ENCODE assay signal across 17 cellular contexts in the genomic region with DNA sequence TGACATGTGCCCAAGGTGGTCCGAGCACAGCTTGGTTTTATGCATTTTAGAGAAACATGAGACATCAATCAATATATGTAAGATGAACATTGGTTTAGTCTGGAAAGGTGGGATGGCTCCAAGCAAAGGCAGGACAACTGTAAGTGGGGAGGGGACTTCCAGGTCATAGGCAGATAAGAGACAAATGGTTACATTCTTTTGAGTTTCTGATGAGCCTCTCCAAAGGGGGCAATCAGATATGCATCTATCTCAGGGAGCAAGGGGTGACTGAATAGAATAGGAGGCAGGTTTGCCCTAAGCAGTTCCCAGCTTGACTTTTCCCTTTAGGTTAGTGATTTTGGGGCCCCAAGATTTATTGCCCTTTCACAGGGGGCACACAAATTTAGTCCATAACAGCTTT.
DNase-seq lines count a peak whose midpoint lies in the region; ATAC-seq lines count a peak whose summit lies in the region.
"Had no signal": no experiment of that assay in that cellular context is flagged by ENCODE, and none has a peak within 500 bp of the region (broad histone marks: within the 10 kb centered on the region; RNA-seq: fewer than 3 reads in every experiment).

No MANE protein-coding gene starts in this region.

- H3K9me3 Mint-ChIP-seq in activated naive CD4-positive, alpha-beta T cell treated with anti-CD3 and anti-CD28 coated beads, Interleukin-2, amount 50 U/mL, for 24 hours = no peaks in the 10 kb centered on the region
- no peaks in the 10 kb centered on the region for H3K9me3 Mint-ChIP-seq in activated naive CD4-positive, alpha-beta T cell treated with anti-CD3 and anti-CD28 coated beads, Interleukin-2, amount 10 ng/mL, durations not matched to agents 7 days and 5 days
- no peaks in the 10 kb centered on the region for H3K9me3 Mint-ChIP-seq in natural killer cell treated with Interleukin-12 subunit alpha and Interleukin-12 subunit beta and Interleukin-15 and Interleukin-18, amount 100 ng/mL, for 72 hours
- H3K9me3 Mint-ChIP-seq: CD4-positive, alpha-beta T cell; CD8-positive, alpha-beta T cell had no signal

- H3K4me1 ChIP-seq in mesendoderm (ENCODE audit: control insufficient read depth, low read depth, low read length) = peaks cover 19% of the 10 kb centered on the region
- H3K4me1 ChIP-seq: A549; BLaER1 treated with 17β-estradiol and CSF1 and Interleukin-3, amounts not matched to agents 10 nM and 100 nM; Caco-2 had no signal

- peak overlapping the region; percentile 75 for H3K56ac ChIP-seq in mesendoderm (ENCODE audit: low read length)

- peak overlapping the region; percentile 54 for H3K18ac ChIP-seq in mesendoderm (ENCODE audit: low read length)

- H3K23ac ChIP-seq in mesendoderm (ENCODE audit: low read length) = no peak overlapping the region

- H3K36me3 ChIP-seq in mesendoderm (ENCODE audit: control insufficient read depth, insufficient read depth, low read length) = no peaks in the 10 kb centered on the region
- H3K36me3 ChIP-seq: BLaER1 treated with 17β-estradiol and CSF1 and Interleukin-3, amounts not matched to agents 10 nM and 100 nM had no signal

- H3K4me2 ChIP-seq in mesendoderm (ENCODE audit: low read length) = no peak overlapping the region
- H3K4me2 ChIP-seq: A549; BLaER1 treated with 17β-estradiol and CSF1 and Interleukin-3, amounts not matched to agents 10 nM and 100 nM had no signal

- no peak overlapping the region for H2AK5ac ChIP-seq in mesendoderm (ENCODE audit: low read length)

- WGBS in mesendoderm (ENCODE audit: extremely low coverage, insufficient coverage, low lambda C conversion rate) = no CpG with 5 or more reads among the region's 1 CpG

- H3K36me3 Mint-ChIP-seq in activated naive CD4-positive, alpha-beta T cell treated with anti-CD3 and anti-CD28 coated beads, Interleukin-2, amount 50 U/mL, for 24 hours = peaks cover 4% of the 10 kb centered on the region
- H3K36me3 Mint-ChIP-seq in activated naive CD4-positive, alpha-beta T cell treated with anti-CD3 and anti-CD28 coated beads, Interleukin-2, amount 10 ng/mL, durations not matched to agents 7 days and 5 days = peaks cover 14% of the 10 kb centered on the region
- H3K36me3 Mint-ChIP-seq in natural killer cell treated with Interleukin-12 subunit alpha and Interleukin-12 subunit beta and Interleukin-15 and Interleukin-18, amount 100 ng/mL, for 72 hours = no peaks in the 10 kb centered on the region
- H3K36me3 Mint-ChIP-seq: CD8-positive, alpha-beta T cell had no signal

- peak overlapping the region; percentile 20 for H3K4ac ChIP-seq in mesendoderm (ENCODE audit: low read depth, low read length)

- peak overlapping the region; percentile 98 for H2BK5ac ChIP-seq in mesendoderm (ENCODE audit: low read length)

- H3K4me1 Mint-ChIP-seq in activated naive CD4-positive, alpha-beta T cell treated with anti-CD3 and anti-CD28 coated beads, Interleukin-2, amount 50 U/mL, for 24 hours = no peaks in the 10 kb centered on the region
- no peaks in the 10 kb centered on the region for H3K4me1 Mint-ChIP-seq in activated naive CD4-positive, alpha-beta T cell treated with anti-CD3 and anti-CD28 coated beads, Interleukin-2, amount 10 ng/mL, durations not matched to agents 7 days and 5 days
- no peaks in the 10 kb centered on the region for H3K4me1 Mint-ChIP-seq in natural killer cell treated with Interleukin-12 subunit alpha and Interleukin-12 subunit beta and Interleukin-15 and Interleukin-18, amount 100 ng/mL, for 72 hours (ENCODE audit: low read depth in 2 of 2)
- H3K4me1 Mint-ChIP-seq: B cell had no signal

- H4K8ac ChIP-seq in mesendoderm (ENCODE audit: low read depth, low read length) = no peak overlapping the region

- H4K5ac ChIP-seq in mesendoderm (ENCODE audit: low read length) = no peak overlapping the region

- H3K27ac Mint-ChIP-seq in activated naive CD4-positive, alpha-beta T cell treated with anti-CD3 and anti-CD28 coated beads, Interleukin-2, amount 50 U/mL, for 24 hours = peak overlapping the region; percentile 5
- no peak overlapping the region for H3K27ac Mint-ChIP-seq in activated naive CD4-positive, alpha-beta T cell treated with anti-CD3 and anti-CD28 coated beads, Interleukin-2, amount 10 ng/mL, durations not matched to agents 7 days and 5 days
- H3K27ac Mint-ChIP-seq in natural killer cell treated with Interleukin-12 subunit alpha and Interleukin-12 subunit beta and Interleukin-15 and Interleukin-18, amount 100 ng/mL, for 72 hours = no peak overlapping the region
- H3K27ac Mint-ChIP-seq: B cell; CD4-positive, alpha-beta T cell; CD8-positive, alpha-beta T cell had no signal

- no peak overlapping the region for H3K9ac ChIP-seq in mesendoderm (ENCODE audit: low read length)
- H3K9ac ChIP-seq: BLaER1 treated with 17β-estradiol and CSF1 and Interleukin-3, amounts not matched to agents 10 nM and 100 nM had no signal

- H2BK15ac ChIP-seq in mesendoderm (replicated peaks; ENCODE audit: low read depth) = no peak overlapping the region

- no peak for DNase-seq in activated naive CD4-positive, alpha-beta T cell treated with anti-CD3 and anti-CD28 coated beads, Interleukin-2, amount 10 ng/mL, durations not matched to agents 7 days and 5 days
- peak; percentile 91 for DNase-seq in mesendoderm
- DNase-seq in natural killer cell treated with Interleukin-12 subunit alpha and Interleukin-12 subunit beta and Interleukin-15 and Interleukin-18, amount 100 ng/mL, for 72 hours (ENCODE audit: low spot score) = no peak
- DNase-seq: AML-193; Caco-2; Calu3; CD4-positive, alpha-beta T cell; CD8-positive, alpha-beta T cell; DMS79 treated with DMSO at 0.1 percent for 48 hours; GF-D8 had no signal

- no peaks in the 10 kb centered on the region for H3K27me3 Mint-ChIP-seq in activated naive CD4-positive, alpha-beta T cell treated with anti-CD3 and anti-CD28 coated beads, Interleukin-2, amount 50 U/mL, for 24 hours
- H3K27me3 Mint-ChIP-seq in activated naive CD4-positive, alpha-beta T cell treated with anti-CD3 and anti-CD28 coated beads, Interleukin-2, amount 10 ng/mL, durations not matched to agents 7 days and 5 days = no peaks in the 10 kb centered on the region
- H3K27me3 Mint-ChIP-seq in natural killer cell treated with Interleukin-12 subunit alpha and Interleukin-12 subunit beta and Interleukin-15 and Interleukin-18, amount 100 ng/mL, for 72 hours = peaks cover 29 to 42% of the 10 kb centered on the region in 2 donors

- no peak overlapping the region for H3K4me3 ChIP-seq in mesendoderm (ENCODE audit: low read length)
- H3K4me3 ChIP-seq: A549; BLaER1 treated with 17β-estradiol and CSF1 and Interleukin-3, amounts not matched to agents 10 nM and 100 nM had no signal

- CTCF ChIA-PET in activated naive CD4-positive, alpha-beta T cell treated with anti-CD3 and anti-CD28 coated beads, Interleukin-2, amount 10 ng/mL, durations not matched to agents 7 days and 5 days (lab: Charles Lee) = no interaction called here

- ATAC-seq in HG03442 (IDR thresholded peaks at IDR 0.05; ENCODE audit: unreplicated experiment) = no peak
- no peak for ATAC-seq in natural killer cell treated with Interleukin-12 subunit alpha and Interleukin-12 subunit beta and Interleukin-15 and Interleukin-18, amount 100 ng/mL, for 72 hours
- ATAC-seq: A549; CD8-positive, alpha-beta T cell had no signal

- no peaks in the 10 kb centered on the region for H3K79me2 ChIP-seq in mesendoderm (ENCODE audit: control insufficient read depth, insufficient read depth, low read length)

- no peaks in the 10 kb centered on the region for H3K79me1 ChIP-seq in mesendoderm (ENCODE audit: low read length)

- no peak overlapping the region for H3K4me3 Mint-ChIP-seq in activated naive CD4-positive, alpha-beta T cell treated with anti-CD3 and anti-CD28 coated beads, Interleukin-2, amount 50 U/mL, for 24 hours
- H3K4me3 Mint-ChIP-seq in activated naive CD4-positive, alpha-beta T cell treated with anti-CD3 and anti-CD28 coated beads, Interleukin-2, amount 10 ng/mL, durations not matched to agents 7 days and 5 days = no peak overlapping the region
- H3K4me3 Mint-ChIP-seq in natural killer cell treated with Interleukin-12 subunit alpha and Interleukin-12 subunit beta and Interleukin-15 and Interleukin-18, amount 100 ng/mL, for 72 hours = no peak overlapping the region
- H3K4me3 Mint-ChIP-seq: B cell; CD4-positive, alpha-beta T cell; CD8-positive, alpha-beta T cell had no signal

- peak overlapping the region; percentile 71 for H3K27ac ChIP-seq in mesendoderm (ENCODE audit: low read depth, low read length)
- H3K27ac ChIP-seq: 22Rv1; A549; BLaER1 treated with 17β-estradiol and CSF1 and Interleukin-3, amounts not matched to agents 10 nM and 100 nM; C4-2B had no signal

- no peaks in the 10 kb centered on the region for H3K27me3 ChIP-seq in mesendoderm (ENCODE audit: insufficient read depth, low read length, poor library complexity)
- H3K27me3 ChIP-seq: BLaER1 treated with 17β-estradiol and CSF1 and Interleukin-3, amounts not matched to agents 10 nM and 100 nM had no signal

- H2BK120ac ChIP-seq in mesendoderm (ENCODE audit: low read depth, low read length) = peak overlapping the region; percentile 19
